ENCODE assay signal across 20 cellular contexts in genomic region chr10:50645241-50645640, GRCh38. TPM values are rescaled to one million over a fixed set of nuclear protein-coding genes. Genes with fewer than 3 reads are reported as not detected.
DNase-seq lines count a peak whose midpoint lies in the region; ATAC-seq and TF ChIP-seq lines count a peak whose summit lies in the region.
"Had no signal": no experiment of that assay in that cellular context is flagged by ENCODE, and none has a peak within 500 bp of the region (broad histone marks: within the 10 kb centered on the region; RNA-seq: fewer than 3 reads in every experiment).

No MANE protein-coding gene starts in this region.

- no peak for TF ChIP-seq POLR2A in vagina (IDR thresholded peaks at IDR 0.05)

- TF ChIP-seq CTCF in OCI-LY7 (conservative IDR thresholded peaks at IDR 0.05; ENCODE audit: low read length) (no peak), vagina (IDR thresholded peaks at IDR 0.05) (no peak)

- no peaks in the 10 kb centered on the region for H3K9me2 ChIP-seq in OCI-LY7 (ENCODE audit: insufficient read depth, low read length)

- no peaks in the 10 kb centered on the region for H3K36me3 ChIP-seq in OCI-LY7 (ENCODE audit: insufficient read depth, low read length)
- H3K36me3 ChIP-seq in vagina, result no peaks in the 10 kb centered on the region
- H3K36me3 ChIP-seq: BE2C; BLaER1 treated with 17β-estradiol and CSF1 and Interleukin-3, amounts not matched to agents 10 nM and 100 nM had no signal

- no peaks in the 10 kb centered on the region for H4K20me1 ChIP-seq in OCI-LY7 (ENCODE audit: insufficient read depth, low read length)
- H4K20me1 ChIP-seq: BLaER1 treated with 17β-estradiol and CSF1 and Interleukin-3, amounts not matched to agents 10 nM and 100 nM had no signal

- H3K4me1 ChIP-seq in OCI-LY7 (ENCODE audit: insufficient read depth, low read length, poor library complexity, severe bottlenecking), result peaks cover 82% of the 10 kb centered on the region
- H3K4me1 ChIP-seq in vagina, result no peaks in the 10 kb centered on the region
- H3K4me1 ChIP-seq: A549, BE2C had no signal

- no peaks in the 10 kb centered on the region for H3K79me2 ChIP-seq in OCI-LY7 (ENCODE audit: insufficient read depth, low read depth, low read length)

- peaks cover 14% of the 10 kb centered on the region for H3K27me3 Mint-ChIP-seq in activated CD8-positive, alpha-beta T cell treated with anti-CD3 and anti-CD28 coated beads, Interleukin-2, amount 10 ng/mL, durations not matched to agents 7 days and 5 days (ENCODE audit: low read depth)
- H3K27me3 Mint-ChIP-seq: CD4-positive, alpha-beta T cell had no signal

- DNase-seq in DMS53 treated with DMSO at 0.1 percent for 48 hours (lab: John Stamatoyannopoulos, UW; ENCODE audit: unreplicated experiment), result peak; percentile 47
- no peak for DNase-seq in OCI-LY7 (ENCODE audit: low spot score)
- DNase-seq in kidney tubule cell (ENCODE audit: low spot score), result peak; percentile 17
- no peak for DNase-seq in activated CD8-positive, alpha-beta T cell treated with anti-CD3 and anti-CD28 coated beads, Interleukin-2, amount 10 ng/mL, durations not matched to agents 7 days and 5 days
- DNase-seq in vagina (ENCODE audit: extremely low spot score in 2 of 2), result no peak
- DNase-seq: 8988T; ACHN; AML-193; BE2C; CD4-positive, alpha-beta T cell; CD8-positive, alpha-beta memory T cell; DMS 273 treated with DMSO at 0.1 percent for 48 hours; DND-41; H9 had no signal

- ATAC-seq in activated CD8-positive, alpha-beta T cell treated with anti-CD3 and anti-CD28 coated beads, Interleukin-2, amount 10 ng/mL, durations not matched to agents 7 days and 5 days, result no peak
- no peak for ATAC-seq in HG03457 (IDR thresholded peaks at IDR 0.05; ENCODE audit: unreplicated experiment)
- ATAC-seq: A549, GM23338, HCT116 had no signal

- H3K36me3 Mint-ChIP-seq in activated CD8-positive, alpha-beta T cell treated with anti-CD3 and anti-CD28 coated beads, Interleukin-2, amount 10 ng/mL, durations not matched to agents 7 days and 5 days (ENCODE audit: low read depth), result no peaks in the 10 kb centered on the region
- H3K36me3 Mint-ChIP-seq: CD14-positive monocyte had no signal

- H3K27me3 ChIP-seq in vagina, result no peaks in the 10 kb centered on the region
- H3K27me3 ChIP-seq: BE2C; BLaER1 treated with 17β-estradiol and CSF1 and Interleukin-3, amounts not matched to agents 10 nM and 100 nM had no signal

- H3K4me3 ChIP-seq in OCI-LY7 (ENCODE audit: low read depth, low read length, poor library complexity, severe bottlenecking) (peak overlapping the region; percentile 12), vagina (no peak overlapping the region)
- H3K4me3 ChIP-seq: A549; BLaER1 treated with 17β-estradiol and CSF1 and Interleukin-3, amounts not matched to agents 10 nM and 100 nM; GM23338 had no signal

- H3K9me3 ChIP-seq in OCI-LY7 (ENCODE audit: low read length) (no peaks in the 10 kb centered on the region), vagina (no peaks in the 10 kb centered on the region)
- H3K9me3 ChIP-seq: A549, BE2C had no signal

- H3K4me3 Mint-ChIP-seq in activated CD8-positive, alpha-beta T cell treated with anti-CD3 and anti-CD28 coated beads, Interleukin-2, amount 10 ng/mL, durations not matched to agents 7 days and 5 days, result no peak overlapping the region
- H3K4me3 Mint-ChIP-seq: CD14-positive monocyte; CD4-positive, alpha-beta T cell; CD8-positive, alpha-beta memory T cell; GM23338; H9 had no signal

- no TSS peak for BruUV-seq in OCI-LY7 (replicated peaks; lab: Mats Ljungman, UMichigan)

- CTCF ChIA-PET in OCI-LY7 (lab: Charles Lee; ENCODE audit: unreplicated experiment), result no interaction called here
- CTCF ChIA-PET in activated CD8-positive, alpha-beta T cell treated with anti-CD3 and anti-CD28 coated beads, Interleukin-2, amount 10 ng/mL, durations not matched to agents 7 days and 5 days (lab: Charles Lee), result interaction anchor here (2.8 kb wide), 1 partner anchor 9 kb away, joined by 12 read pairs; no protein-coding TSS in a partner anchor

- peak overlapping the region; percentile 47 for H3K4me2 ChIP-seq in OCI-LY7 (ENCODE audit: low read length)
- H3K4me2 ChIP-seq: A549; BLaER1 treated with 17β-estradiol and CSF1 and Interleukin-3, amounts not matched to agents 10 nM and 100 nM; GM23338 had no signal

- no peak overlapping the region for H3K27ac Mint-ChIP-seq in activated CD8-positive, alpha-beta T cell treated with anti-CD3 and anti-CD28 coated beads, Interleukin-2, amount 10 ng/mL, durations not matched to agents 7 days and 5 days
- H3K27ac Mint-ChIP-seq: CD14-positive monocyte; CD4-positive, alpha-beta T cell; CD8-positive, alpha-beta memory T cell; GM23338; H9 had no signal

- H2AFZ ChIP-seq in OCI-LY7 (ENCODE audit: low read length), result no peak overlapping the region

- no peaks in the 10 kb centered on the region for H3K9me3 Mint-ChIP-seq in activated CD8-positive, alpha-beta T cell treated with anti-CD3 and anti-CD28 coated beads, Interleukin-2, amount 10 ng/mL, durations not matched to agents 7 days and 5 days (ENCODE audit: insufficient read depth)
- H3K9me3 Mint-ChIP-seq: CD14-positive monocyte; CD4-positive, alpha-beta T cell; CD8-positive, alpha-beta memory T cell; GM23338; H9 had no signal

- peaks cover 6% of the 10 kb centered on the region for H3K4me1 Mint-ChIP-seq in activated CD8-positive, alpha-beta T cell treated with anti-CD3 and anti-CD28 coated beads, Interleukin-2, amount 10 ng/mL, durations not matched to agents 7 days and 5 days (ENCODE audit: low read depth)
- H3K4me1 Mint-ChIP-seq: CD14-positive monocyte, GM23338 had no signal

- H3K27ac ChIP-seq in OCI-LY7 (ENCODE audit: low read depth, low read length, poor library complexity, severe bottlenecking) (peak overlapping the region; percentile 96), vagina (no peak overlapping the region)
- H3K27ac ChIP-seq: A549; BLaER1 treated with 17β-estradiol and CSF1 and Interleukin-3, amounts not matched to agents 10 nM and 100 nM had no signal

- POLR2A ChIA-PET in OCI-LY7 (lab: Charles Lee), result interaction anchor here (0.6 to 11.8 kb wide), 10 partner anchors 9 to 1889 kb away, joined by 3 to 213 read pairs (median 7); partner anchors contain the start of gene SGMS1
- POLR2A ChIA-PET in activated CD8-positive, alpha-beta T cell treated with anti-CD3 and anti-CD28 coated beads, Interleukin-2, amount 10 ng/mL, durations not matched to agents 7 days and 5 days (lab: Charles Lee), result no interaction called here

- intact Hi-C loops in OCI-LY7 (cut with micrococcal nuclease; ENCODE audit: unreplicated experiment), result no loop called here
- intact Hi-C loops in vagina (cut with DNase I), result no loop called here

RNA-seq across cellular contexts. Expression of gene SGMS1, which starts 21.5 kb away (rescaled TPM):
- 45.4 and 65.6 TPM in 2 replicates for total RNA-seq in OCI-LY7 (2014; rRNA removed; shearing (Covaris generic))
- total RNA-seq in OCI-LY7 (2022), result 57.5 and 64.7 TPM in 2 replicates
- total RNA-seq in activated CD8-positive, alpha-beta T cell treated with anti-CD3 and anti-CD28 coated beads, Interleukin-2, amount 10 ng/mL, durations not matched to agents 7 days and 5 days, result 10 to 100 TPM; 14.2 to 16.4 TPM
- 93.8 TPM for total RNA-seq in vagina

Comparison
In these comparisons a context has a peak if more than half of its experiments do, and no peak if none do; other contexts are left out.
1. DNase-seq: peak in DMS53 treated with DMSO at 0.1 percent for 48 hours (single experiment) and kidney tubule cell (single experiment); none in OCI-LY7 (single experiment), activated CD8-positive, alpha-beta T cell treated with anti-CD3 and anti-CD28 coated beads, Interleukin-2, amount 10 ng/mL, durations not matched to agents 7 days and 5 days (single experiment) and vagina (0 of 2).